In the genomic region with DNA sequence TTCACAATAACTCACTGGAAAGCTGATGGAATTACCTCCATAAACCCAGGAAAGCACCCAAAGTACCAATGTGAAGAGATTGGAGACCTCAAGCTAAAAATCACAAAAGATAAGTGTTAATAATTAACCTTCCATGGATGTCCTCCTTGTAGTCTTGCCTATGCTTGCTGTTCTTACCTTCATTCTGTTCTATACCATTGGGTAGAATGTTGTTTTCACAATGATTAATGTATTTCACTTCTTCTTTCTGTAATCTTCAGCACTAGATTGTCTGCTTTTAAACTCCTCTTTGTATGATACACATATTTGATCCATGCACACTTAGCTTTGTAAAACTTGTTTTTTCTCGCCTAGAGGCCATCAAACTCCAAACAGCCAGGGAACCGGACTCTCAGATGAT, we compare ENCODE assay signal across 18 cellular contexts.
DNase-seq lines count a peak whose midpoint lies in the region; ATAC-seq and TF ChIP-seq lines count a peak whose summit lies in the region.
"Had no signal": no experiment of that assay in that cellular context is flagged by ENCODE, and none has a peak within 500 bp of the region (broad histone marks: within the 10 kb centered on the region; RNA-seq: fewer than 3 reads in every experiment).

No MANE protein-coding gene starts in this region.

- H3K27ac ChIP-seq in neural progenitor cell = no peak overlapping the region
- H3K27ac ChIP-seq: 22Rv1, BLaER1, C4-2B had no signal

- H3K4me1 Mint-ChIP-seq in neural progenitor cell = peaks cover 18% of the 10 kb centered on the region
- H3K4me1 Mint-ChIP-seq: B cell; CD4-positive, CD25-positive, alpha-beta regulatory T cell had no signal

- DNase-seq in DMS53 (lab: John Stamatoyannopoulos, UW) (peak; percentile 5), DMS53 treated with DMSO at 0.1 percent for 48 hours (lab: John Stamatoyannopoulos, UW; ENCODE audit: unreplicated experiment) (no peak), neural progenitor cell (ENCODE audit: low spot score) (no peak), SW 1271 (lab: John Stamatoyannopoulos, UW) (no peak)
- no peak for DNase-seq in effector CD4-positive, alpha-beta T cell
- DNase-seq: Caco-2; CD4-positive, CD25-positive, alpha-beta regulatory T cell; CD8-positive, alpha-beta T cell; DMS153; DMS79 treated with DMSO at 0.1 percent for 48 hours; GOT3; H7; HCEC 1CT had no signal

- peaks cover 2% of the 10 kb centered on the region for H3K27me3 Mint-ChIP-seq in neural progenitor cell (ENCODE audit: insufficient read depth, low read depth)
- H3K27me3 Mint-ChIP-seq: B cell; CD4-positive, CD25-positive, alpha-beta regulatory T cell had no signal

- no peaks in the 10 kb centered on the region for H3K9me3 ChIP-seq in neural progenitor cell (ENCODE audit: low read depth)
- H3K9me3 ChIP-seq: BLaER1, Caco-2 had no signal

- ATAC-seq in HG02884 (IDR thresholded peaks at IDR 0.05; ENCODE audit: unreplicated experiment) = peak; percentile 73
- ATAC-seq: CD8-positive, alpha-beta T cell had no signal

- H3K9ac ChIP-seq in neural progenitor cell = no peak overlapping the region
- H3K9ac ChIP-seq: BLaER1 had no signal

- peak overlapping the region; percentile 34 for H3K27ac Mint-ChIP-seq in neural progenitor cell
- H3K27ac Mint-ChIP-seq: B cell; CD4-positive, CD25-positive, alpha-beta regulatory T cell; CD8-positive, alpha-beta T cell had no signal

- no peak overlapping the region for H3K4me3 Mint-ChIP-seq in neural progenitor cell
- H3K4me3 Mint-ChIP-seq: B cell; CD4-positive, CD25-positive, alpha-beta regulatory T cell; CD8-positive, alpha-beta T cell had no signal

- TF ChIP-seq CTCF in neural progenitor cell (IDR thresholded peaks at IDR 0.05) = no peak

- no peaks in the 10 kb centered on the region for H4K20me1 ChIP-seq in neural progenitor cell (ENCODE audit: low read depth)
- H4K20me1 ChIP-seq: BLaER1 had no signal

- no peaks in the 10 kb centered on the region for H3K79me2 ChIP-seq in neural progenitor cell (ENCODE audit: low read depth)

- peaks cover 9% of the 10 kb centered on the region for H3K9me3 Mint-ChIP-seq in neural progenitor cell

- no peaks in the 10 kb centered on the region for H3F3A ChIP-seq in neural progenitor cell (ENCODE audit: low read depth)

- no peak overlapping the region for H3K4me2 ChIP-seq in neural progenitor cell
- H3K4me2 ChIP-seq: BLaER1 had no signal

- H3K4me1 ChIP-seq in neural progenitor cell = no peaks in the 10 kb centered on the region
- H3K4me1 ChIP-seq: BLaER1, Caco-2 had no signal

- no peaks in the 10 kb centered on the region for H3K36me3 Mint-ChIP-seq in neural progenitor cell
- H3K36me3 Mint-ChIP-seq: CD4-positive, CD25-positive, alpha-beta regulatory T cell; CD8-positive, alpha-beta T cell had no signal

- no peaks in the 10 kb centered on the region for H3K36me3 ChIP-seq in neural progenitor cell
- H3K36me3 ChIP-seq: BLaER1 had no signal

- no peaks in the 10 kb centered on the region for H3K27me3 ChIP-seq in neural progenitor cell
- H3K27me3 ChIP-seq: BLaER1 had no signal

- H2AFZ ChIP-seq in neural progenitor cell (replicated peaks) = no peak overlapping the region

- no peak overlapping the region for H3K4me3 ChIP-seq in neural progenitor cell
- H3K4me3 ChIP-seq: BLaER1 had no signal
